ENCODE assay signal across 8 cellular contexts in genomic region chr19:9827325-9828238, GRCh38. TPM values are rescaled to one million over a fixed set of nuclear protein-coding genes. Genes with fewer than 3 reads are reported as not detected.
DNase-seq lines count a peak whose midpoint lies in the region; ATAC-seq and TF ChIP-seq lines count a peak whose summit lies in the region.

UBL5 (plus strand) TSS chr19:9827918; CDS start chr19:9828338, 420 bp downstream.

- ATAC-seq in GM21723 (IDR thresholded peaks at IDR 0.05; ENCODE audit: unreplicated experiment) = peak; percentile 88

- no peaks in the 10 kb centered on the region for H3K9me3 Mint-ChIP-seq in activated T-cell treated with anti-CD3 and anti-CD28 coated beads, Interleukin-2, amount 50 U/mL, for 24 hours

- peaks cover 56% of the 10 kb centered on the region for H3K36me3 Mint-ChIP-seq in activated T-cell treated with anti-CD3 and anti-CD28 coated beads, Interleukin-2, amount 50 U/mL, for 24 hours (ENCODE audit: low read depth)

- peak within 1 kb of the TSS; percentile 98 for H3K27ac Mint-ChIP-seq in activated T-cell treated with anti-CD3 and anti-CD28 coated beads, Interleukin-2, amount 50 U/mL, for 24 hours

- peak within 1 kb of the TSS; percentile 98 for H3K4me3 Mint-ChIP-seq in activated T-cell treated with anti-CD3 and anti-CD28 coated beads, Interleukin-2, amount 50 U/mL, for 24 hours

- H3K4me1 ChIP-seq in mucosa of rectum (ENCODE audit: control insufficient read depth in 2 of 2, insufficient read depth in 2 of 2, low read length in 2 of 2) = peaks cover 13 to 16% of the 10 kb centered on the region in 2 donors

- H3K4me3 ChIP-seq in mucosa of rectum (ENCODE audit: low read length in 2 of 2) = peak within 1 kb of the TSS; percentile 93 to 96

- H3K4me1 Mint-ChIP-seq in activated T-cell treated with anti-CD3 and anti-CD28 coated beads, Interleukin-2, amount 50 U/mL, for 24 hours (ENCODE audit: low read depth) = peaks cover 29% of the 10 kb centered on the region

- peak; percentile 90 for TF ChIP-seq POLR2A in erythroblast (IDR thresholded peaks at IDR 0.05; ENCODE audit: low read length)

- no peaks in the 10 kb centered on the region for H3K9me3 ChIP-seq in mucosa of rectum (ENCODE audit: control insufficient read depth in 2 of 2, low read length in 2 of 2)

- DNase-seq in DMS53 (lab: John Stamatoyannopoulos, UW) (peak; percentile 95), KG1 (lab: John Stamatoyannopoulos, UW) (peak; percentile 84), erythroblast (lab: John Stamatoyannopoulos, UW) (peak; percentile 92 to 93)
- peak; percentile 92 for DNase-seq in activated T-cell treated with anti-CD3 and anti-CD28 coated beads, Interleukin-2, amount 50 U/mL, for 24 hours
- peak; percentile 79 to 80 for DNase-seq in stimulated activated CD8-positive, alpha-beta memory T cell treated with anti-CD3 and anti-CD28 coated beads, Interleukin-4, amount 100 ng/mL, for 4 hours (ENCODE audit: low read depth in 2 of 2, low spot score in 1 of 2)

- H3K9ac ChIP-seq in mucosa of rectum (ENCODE audit: low read depth in 1 of 2, low read length in 2 of 2) = peak within 1 kb of the TSS; percentile 80 to 88

- no peaks in the 10 kb centered on the region for H3K27me3 ChIP-seq in mucosa of rectum (ENCODE audit: control insufficient read depth in 2 of 2, insufficient read depth in 2 of 2, low read length in 2 of 2)

- H3K27ac ChIP-seq in mucosa of rectum (ENCODE audit: low read depth in 2 of 2, low read length in 2 of 2) = peak within 1 kb of the TSS; percentile 90 to 95

- H3K36me3 ChIP-seq in mucosa of rectum (ENCODE audit: control insufficient read depth in 2 of 2, insufficient read depth in 2 of 2, low read length in 2 of 2) = peaks cover 7 to 11% of the 10 kb centered on the region in 2 donors

- H3K27me3 Mint-ChIP-seq in activated T-cell treated with anti-CD3 and anti-CD28 coated beads, Interleukin-2, amount 50 U/mL, for 24 hours = no peaks in the 10 kb centered on the region

TF ChIP-seq in PFSK-1, 5 proteins besides CTCF, POLR2A, EP300 and RAD21:
- TF ChIP-seq TAF1 (IDR thresholded peaks at IDR 0.05; ENCODE audit: borderline replicate concordance, insufficient read depth, low read length) (peak; percentile 73; the same call in 1 of the 2 replicates), SIN3A (IDR thresholded peaks at IDR 0.05; ENCODE audit: borderline replicate concordance, insufficient read depth, low read length) (no peak), REST (IDR thresholded peaks at IDR 0.05; ENCODE audit: insufficient read depth in 1 of 2, low read depth in 2 of 2, low read length in 2 of 2) (peak; percentile 24 to 36; a peak in 1 of 4 replicates), POLR2AphosphoS5 (IDR thresholded peaks at IDR 0.05; ENCODE audit: low read depth, low read length) (peak; percentile 97), FOXP2 (optimal IDR thresholded peaks at IDR 0.05; ENCODE audit: borderline replicate concordance, extremely low read depth, extremely low read length, insufficient read depth) (peak; percentile 75)

RNA-seq across cellular contexts. Expression of gene UBL5, which starts in this region (rescaled TPM):
- 628 TPM for polyA plus RNA-seq in PFSK-1 (2012; ENCODE audit: insufficient read length, low read depth)

Comparison
In these comparisons a context has a peak if more than half of its experiments do, and no peak if none do; other contexts are left out.
1. Peak in every context shown above with its lines: DNase-seq, ATAC-seq, H3K4me3 ChIP-seq and H3K27ac ChIP-seq.